11 cellular contexts compared by ENCODE assay signal in genomic region chr3:13141991-13142412, GRCh38.
DNase-seq lines count a peak whose midpoint lies in the region; ATAC-seq, FAIRE-seq and TF ChIP-seq lines count a peak whose summit lies in the region.
"Had no signal": no experiment of that assay in that cellular context is flagged by ENCODE, and none has a peak within 500 bp of the region (broad histone marks: within the 10 kb centered on the region; RNA-seq: fewer than 3 reads in every experiment).

No MANE protein-coding gene starts in this region.

- no peaks in the 10 kb centered on the region for H3K79me2 ChIP-seq in HepG2 (ENCODE audit: insufficient read depth, low read length)

- 100% methylated on average over 2 of the region's 8 CpGs for WGBS in HepG2 (ENCODE audit: low lambda C conversion rate)

- H3K27ac Mint-ChIP-seq in activated naive CD8-positive, alpha-beta T cell treated with anti-CD3 and anti-CD28 coated beads, Interleukin-2, amount 50 U/mL, for 24 hours, result no peak overlapping the region
- H3K27ac Mint-ChIP-seq: nephron had no signal

- H3K4me1 Mint-ChIP-seq in activated naive CD8-positive, alpha-beta T cell treated with anti-CD3 and anti-CD28 coated beads, Interleukin-2, amount 50 U/mL, for 24 hours, result no peaks in the 10 kb centered on the region
- H3K4me1 Mint-ChIP-seq: nephron had no signal

- no peak for TF ChIP-seq POLR2A in HepG2 (IDR thresholded peaks at IDR 0.05; ENCODE audit: insufficient read depth in 1 of 2, low read depth in 2 of 2, low read length in 2 of 2)

- H3K27me3 Mint-ChIP-seq in activated naive CD8-positive, alpha-beta T cell treated with anti-CD3 and anti-CD28 coated beads, Interleukin-2, amount 50 U/mL, for 24 hours, result peaks cover 5% of the 10 kb centered on the region

- intact Hi-C loops in HepG2 (cut with micrococcal nuclease; ENCODE audit: unreplicated experiment), result no loop called here

- H3K4me2 ChIP-seq in HepG2 (ENCODE audit: low read depth, low read length), result no peak overlapping the region

- POLR2A ChIA-PET in HepG2 (lab: Yijun Ruan, JAX), result no interaction called here

- H3K4me3 ChIP-seq in HepG2 (replicated peaks in 1 of 3; ENCODE audit: insufficient read depth in 1 of 3, low read depth in 2 of 3, low read length in 3 of 3), result no peak overlapping the region
- H3K4me3 ChIP-seq: body of pancreas had no signal

- H3K9me3 ChIP-seq in HepG2 (ENCODE audit: low read length), result no peaks in the 10 kb centered on the region
- H3K9me3 ChIP-seq: body of pancreas had no signal

- H3K4me1 ChIP-seq in HepG2 (ENCODE audit: insufficient read depth, low read length), result peaks cover 24% of the 10 kb centered on the region
- H3K4me1 ChIP-seq: body of pancreas had no signal

- ATAC-seq in activated naive CD8-positive, alpha-beta T cell treated with anti-CD3 and anti-CD28 coated beads, Interleukin-2, amount 50 U/mL, for 24 hours, result no peak
- peak; percentile 8; the same call in 1 of the 3 replicates for ATAC-seq in HepG2
- ATAC-seq in GM21723 (IDR thresholded peaks at IDR 0.05; ENCODE audit: unreplicated experiment), result no peak
- no peak for ATAC-seq in HG03175 (IDR thresholded peaks at IDR 0.05; ENCODE audit: unreplicated experiment)
- no peak for ATAC-seq in GM21576 (IDR thresholded peaks at IDR 0.05; ENCODE audit: unreplicated experiment)
- no peak for ATAC-seq in HG03095 (IDR thresholded peaks at IDR 0.05; ENCODE audit: unreplicated experiment)
- ATAC-seq: body of pancreas had no signal

- H3K27ac ChIP-seq in HepG2 (ENCODE audit: extremely low read length, insufficient read depth, low read length), result no peak overlapping the region
- H3K27ac ChIP-seq: body of pancreas had no signal

- no peak overlapping the region for H3K4me3 Mint-ChIP-seq in activated naive CD8-positive, alpha-beta T cell treated with anti-CD3 and anti-CD28 coated beads, Interleukin-2, amount 50 U/mL, for 24 hours
- H3K4me3 Mint-ChIP-seq: nephron had no signal

- H3K36me3 ChIP-seq in HepG2 (replicated peaks in 1 of 2; ENCODE audit: control insufficient read depth in 1 of 2, insufficient read depth in 2 of 2, low read length in 2 of 2), result peaks cover 0 to 2% of the 10 kb centered on the region in 2 experiments; a peak in 2 of 5 replicates

- FAIRE-seq in HepG2 (lab: Jason Lieb, UNC), result no peak

- in situ Hi-C loops in HepG2 (cut with HindIII; ENCODE audit: extremely low pct_ligation_motif_present, low pct_unique_long_range_greater_than_20kb), result no loop called here

- H3K27me3 ChIP-seq in HepG2 (ENCODE audit: control insufficient read depth in 1 of 2, insufficient read depth in 2 of 2, low read length in 2 of 2), result no peaks in the 10 kb centered on the region
- H3K27me3 ChIP-seq: body of pancreas had no signal

- no peak for TF ChIP-seq RAD21 in HepG2 (CRISPR knock-in tag; IDR thresholded peaks at IDR 0.05)

- H4K20me1 ChIP-seq in HepG2 (ENCODE audit: insufficient read depth, low read length), result peaks cover 15% of the 10 kb centered on the region; the same call in 1 of the 2 replicates

- CTCF ChIA-PET in HepG2 (lab: Yijun Ruan, JAX; ENCODE audit: low intra/inter-chr PET ratio, low total read pairs), result no interaction called here

- H3K9ac ChIP-seq in HepG2 (ENCODE audit: insufficient read depth, low read depth, low read length), result no peak overlapping the region

- no peak for TF ChIP-seq CTCF in HepG2 (CRISPR knock-in tag; IDR thresholded peaks at IDR 0.05)

- H3K36me3 Mint-ChIP-seq in activated naive CD8-positive, alpha-beta T cell treated with anti-CD3 and anti-CD28 coated beads, Interleukin-2, amount 50 U/mL, for 24 hours (ENCODE audit: low read depth), result no peaks in the 10 kb centered on the region

- no peaks in the 10 kb centered on the region for H3K9me3 Mint-ChIP-seq in activated naive CD8-positive, alpha-beta T cell treated with anti-CD3 and anti-CD28 coated beads, Interleukin-2, amount 50 U/mL, for 24 hours

- no TSS peak for BruUV-seq in HepG2 (replicated peaks; lab: Mats Ljungman, UMichigan)

- H2AFZ ChIP-seq in HepG2 (ENCODE audit: low read length), result no peak overlapping the region

- peak; percentile 2 for DNase-seq in CD1c-positive myeloid dendritic cell (ENCODE audit: extremely low spot score)
- DNase-seq in HK-2 (ENCODE audit: unreplicated experiment), result peak; percentile 8
- peak; percentile 29 for DNase-seq in activated naive CD8-positive, alpha-beta T cell treated with anti-CD3 and anti-CD28 coated beads, Interleukin-2, amount 50 U/mL, for 24 hours
- no peak for DNase-seq in HepG2 (ENCODE audit: low spot score)
- DNase-seq: NCI-H1417 had no signal

- TF ChIP-seq EP300 in HepG2 (IDR thresholded peaks at IDR 0.05; ENCODE audit: low read depth in 2 of 2, low read length in 2 of 2) (no peak), HepG2 (CRISPR knock-in tag; IDR thresholded peaks at IDR 0.05; ENCODE audit: borderline replicate concordance) (no peak)

TF ChIP-seq in HepG2, 621 proteins besides CTCF, POLR2A, EP300 and RAD21 (continues in another document):
- no peak for TF ChIP-seq TRAFD1 (CRISPR knock-in tag; IDR thresholded peaks at IDR 0.05; ENCODE audit: borderline replicate concordance)
- 0 out of 2 replicates have a peak, but pooled peaks have one; percentile 43 for TF ChIP-seq ZNF468 (CRISPR knock-in tag; IDR thresholded peaks at IDR 0.05)
- no peak for TF ChIP-seq ONECUT2 (CRISPR knock-in tag; IDR thresholded peaks at IDR 0.05)
- TF ChIP-seq ZSCAN21 (CRISPR knock-in tag; IDR thresholded peaks at IDR 0.05; ENCODE audit: borderline replicate concordance), result 0 out of 2 replicates have a peak, but pooled peaks have one; percentile 59
- TF ChIP-seq HNF4G (IDR thresholded peaks at IDR 0.05; ENCODE audit: borderline replicate concordance, low read depth, low read length), result no peak
- TF ChIP-seq HNF4G (CRISPR knock-in tag; IDR thresholded peaks at IDR 0.05; ENCODE audit: borderline replicate concordance, low read depth), result no peak
- 0 out of 2 replicates have a peak, but pooled peaks have one; percentile 33 for TF ChIP-seq ZNF589 (CRISPR knock-in tag; conservative IDR thresholded peaks at IDR 0.05)
- TF ChIP-seq SALL1 (CRISPR knock-in tag; IDR thresholded peaks at IDR 0.05), result peak; percentile 58; the same call in 1 of the 2 replicates
- no peak for TF ChIP-seq TCF12 (IDR thresholded peaks at IDR 0.05)
- no peak for TF ChIP-seq TCF12 (CRISPR knock-in tag; IDR thresholded peaks at IDR 0.05)
- no peak for TF ChIP-seq RBM22 (optimal IDR thresholded peaks at IDR 0.05; ENCODE audit: low read length)
- TF ChIP-seq ZSCAN9 (CRISPR knock-in tag; IDR thresholded peaks at IDR 0.05; ENCODE audit: borderline replicate concordance), result 0 out of 2 replicates have a peak, but pooled peaks have one; percentile 51
- peak; percentile 24; the same call in 1 of the 2 replicates for TF ChIP-seq HDAC2 (CRISPR knock-in tag; IDR thresholded peaks at IDR 0.05)
- TF ChIP-seq WIZ (CRISPR knock-in tag; IDR thresholded peaks at IDR 0.05), result peak; percentile 67; the same call in 1 of the 2 replicates
- TF ChIP-seq ZNF382 (CRISPR knock-in tag; IDR thresholded peaks at IDR 0.05; ENCODE audit: borderline replicate concordance), result no peak
- TF ChIP-seq ZNF749 (CRISPR knock-in tag; IDR thresholded peaks at IDR 0.05; ENCODE audit: borderline replicate concordance), result 0 out of 2 replicates have a peak, but pooled peaks have one; percentile 46
- peak; percentile 45; the same call in 1 of the 2 replicates for TF ChIP-seq EHMT2 (IDR thresholded peaks at IDR 0.05; ENCODE audit: borderline replicate concordance, low read depth, low read length)
- TF ChIP-seq RARA (CRISPR knock-in tag; IDR thresholded peaks at IDR 0.05), result peak; percentile 22; the same call in 1 of the 2 replicates
- peak; percentile 41; the same call in 1 of the 2 replicates for TF ChIP-seq ZNF605 (CRISPR knock-in tag; IDR thresholded peaks at IDR 0.05)
- peak; percentile 49; the same call in 1 of the 2 replicates for TF ChIP-seq HOXA3 (CRISPR knock-in tag; IDR thresholded peaks at IDR 0.05)
- no peak for TF ChIP-seq YY1 (IDR thresholded peaks at IDR 0.05; ENCODE audit: insufficient read depth, insufficient replicate concordance, low read depth, low read length)
- no peak for TF ChIP-seq FOXM1 (CRISPR knock-in tag; IDR thresholded peaks at IDR 0.05)
- TF ChIP-seq MIER2 (CRISPR knock-in tag; IDR thresholded peaks at IDR 0.05), result peak; percentile 98
